In the genomic region with DNA sequence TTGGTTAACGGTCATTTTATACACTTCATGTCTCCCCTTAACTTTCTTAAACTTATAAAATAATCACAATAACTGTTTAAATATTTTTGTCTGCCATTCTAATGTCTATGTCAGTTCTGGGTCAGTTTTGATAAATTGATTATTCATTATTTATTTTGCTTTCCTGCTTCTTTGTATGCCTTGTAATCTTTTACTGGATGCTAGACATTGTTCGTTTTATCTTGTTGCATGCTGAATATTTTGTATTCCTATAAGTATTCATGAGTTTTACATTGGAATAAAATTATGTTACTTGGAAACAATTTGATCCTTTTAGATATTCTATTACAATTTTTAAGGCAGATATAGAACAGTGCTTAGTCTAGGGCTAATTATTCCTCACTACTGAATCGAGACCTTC, we compare ENCODE assay signal across 30 cellular contexts.
"Had no signal": no experiment of that assay in that cellular context is flagged by ENCODE, and none has a peak within 500 bp of the region (broad histone marks: within the 10 kb centered on the region; RNA-seq: fewer than 3 reads in every experiment).

No MANE protein-coding gene starts in this region.

- H3K4me3 ChIP-seq: ascending aorta, breast epithelium, cardiac muscle cell, colonic mucosa, esophagus squamous epithelium, gastroesophageal sphincter, heart right ventricle had no signal

- ATAC-seq: activated CD4-positive, alpha-beta T cell treated with anti-CD3 and anti-CD28 coated beads for 36 hours; activated CD8-positive, alpha-beta memory T cell treated with anti-CD3 and anti-CD28 coated beads, Interleukin-2, amount 10 ng/mL, durations not matched to agents 7 days and 5 days; activated CD8-positive, alpha-beta T cell treated with anti-CD3 and anti-CD28 coated beads, Interleukin-2, amount 10 ng/mL, durations not matched to agents 7 days and 5 days; activated naive CD4-positive, alpha-beta T cell treated with anti-CD3 and anti-CD28 coated beads, Interleukin-2, amount 50 U/mL, for 72 hours; gastroesophageal sphincter; heart right ventricle had no signal

- H3K27ac Mint-ChIP-seq: activated CD4-positive, alpha-beta memory T cell treated with anti-CD3 and anti-CD28 coated beads for 36 hours; activated CD4-positive, alpha-beta T cell treated with anti-CD3 and anti-CD28 coated beads for 36 hours; activated CD4-positive, alpha-beta T cell treated with anti-CD3 and anti-CD28 coated beads, Interleukin-2, amount 10 ng/mL, durations not matched to agents 24 days and 14 days; activated CD8-positive, alpha-beta memory T cell treated with anti-CD3 and anti-CD28 coated beads, Interleukin-2, amount 10 ng/mL, durations not matched to agents 7 days and 5 days; activated CD8-positive, alpha-beta T cell treated with anti-CD3 and anti-CD28 coated beads, Interleukin-2, amount 10 ng/mL, durations not matched to agents 7 days and 5 days; activated naive CD4-positive, alpha-beta T cell treated with anti-CD3 and anti-CD28 coated beads, Interleukin-2, amount 10 ng/mL, durations not matched to agents 7 days and 5 days; activated naive CD4-positive, alpha-beta T cell treated with anti-CD3 and anti-CD28 coated beads, Interleukin-2, amount 50 U/mL, for 72 hours; activated naive CD8-positive, alpha-beta T cell treated with anti-CD3 and anti-CD28 coated beads, Interleukin-2, amount 10 ng/mL, durations not matched to agents 7 days and 5 days; activated T-helper 1 cell treated with anti-CD3 and anti-CD28 coated beads, Interleukin-12 subunit alpha, Interleukin-12 subunit beta, Interleukin-2, Interleukin-4 antibody, amounts not matched to agents 30 ng/mL and 10 ng/mL and 1 ng/mL, durations not matched to agents 14 hours and 24 hours and 36 hours; brain had no signal

- H3K4me1 Mint-ChIP-seq: activated CD4-positive, alpha-beta T cell treated with anti-CD3 and anti-CD28 coated beads for 36 hours; activated CD4-positive, alpha-beta T cell treated with anti-CD3 and anti-CD28 coated beads, Interleukin-2, amount 10 ng/mL, durations not matched to agents 24 days and 14 days; activated CD8-positive, alpha-beta memory T cell treated with anti-CD3 and anti-CD28 coated beads, Interleukin-2, amount 10 ng/mL, durations not matched to agents 7 days and 5 days; activated naive CD4-positive, alpha-beta T cell treated with anti-CD3 and anti-CD28 coated beads, Interleukin-2, amount 10 ng/mL, durations not matched to agents 7 days and 5 days; activated naive CD8-positive, alpha-beta T cell treated with anti-CD3 and anti-CD28 coated beads, Interleukin-2, amount 10 ng/mL, durations not matched to agents 7 days and 5 days had no signal

- H3K36me3 ChIP-seq: ascending aorta, breast epithelium, cardiac muscle cell, colonic mucosa, esophagus squamous epithelium, gastroesophageal sphincter, heart right ventricle had no signal

- H3K9me3 ChIP-seq: ascending aorta, breast epithelium, colonic mucosa, gastroesophageal sphincter had no signal

- H3K4me3 Mint-ChIP-seq: activated CD4-positive, alpha-beta memory T cell treated with anti-CD3 and anti-CD28 coated beads for 36 hours; activated CD4-positive, alpha-beta T cell treated with anti-CD3 and anti-CD28 coated beads for 36 hours; activated CD4-positive, alpha-beta T cell treated with anti-CD3 and anti-CD28 coated beads, Interleukin-2, amount 10 ng/mL, durations not matched to agents 24 days and 14 days; activated CD8-positive, alpha-beta memory T cell treated with anti-CD3 and anti-CD28 coated beads, Interleukin-2, amount 10 ng/mL, durations not matched to agents 7 days and 5 days; activated CD8-positive, alpha-beta T cell treated with anti-CD3 and anti-CD28 coated beads, Interleukin-2, amount 10 ng/mL, durations not matched to agents 7 days and 5 days; activated naive CD4-positive, alpha-beta T cell treated with anti-CD3 and anti-CD28 coated beads, Interleukin-2, amount 10 ng/mL, durations not matched to agents 7 days and 5 days; activated naive CD8-positive, alpha-beta T cell treated with anti-CD3 and anti-CD28 coated beads, Interleukin-2, amount 10 ng/mL, durations not matched to agents 7 days and 5 days; activated T-helper 1 cell treated with anti-CD3 and anti-CD28 coated beads, Interleukin-12 subunit alpha, Interleukin-12 subunit beta, Interleukin-2, Interleukin-4 antibody, amounts not matched to agents 30 ng/mL and 10 ng/mL and 1 ng/mL, durations not matched to agents 14 hours and 24 hours and 36 hours; brain had no signal

- H3K27me3 Mint-ChIP-seq: activated CD4-positive, alpha-beta memory T cell treated with anti-CD3 and anti-CD28 coated beads for 36 hours; activated CD4-positive, alpha-beta T cell treated with anti-CD3 and anti-CD28 coated beads for 36 hours; activated CD4-positive, alpha-beta T cell treated with anti-CD3 and anti-CD28 coated beads, Interleukin-2, amount 10 ng/mL, durations not matched to agents 24 days and 14 days; activated CD8-positive, alpha-beta memory T cell treated with anti-CD3 and anti-CD28 coated beads, Interleukin-2, amount 10 ng/mL, durations not matched to agents 7 days and 5 days; activated naive CD4-positive, alpha-beta T cell treated with anti-CD3 and anti-CD28 coated beads, Interleukin-2, amount 10 ng/mL, durations not matched to agents 7 days and 5 days; activated naive CD8-positive, alpha-beta T cell treated with anti-CD3 and anti-CD28 coated beads, Interleukin-2, amount 10 ng/mL, durations not matched to agents 7 days and 5 days; brain had no signal

- H3K27ac ChIP-seq: ascending aorta, breast epithelium, cardiac muscle cell, colonic mucosa, epithelial cell of prostate, esophagus squamous epithelium, gastroesophageal sphincter, heart right ventricle had no signal

- H3K36me3 Mint-ChIP-seq: activated CD4-positive, alpha-beta memory T cell treated with anti-CD3 and anti-CD28 coated beads for 36 hours; activated CD8-positive, alpha-beta memory T cell treated with anti-CD3 and anti-CD28 coated beads, Interleukin-2, amount 10 ng/mL, durations not matched to agents 7 days and 5 days; activated naive CD4-positive, alpha-beta T cell treated with anti-CD3 and anti-CD28 coated beads, Interleukin-2, amount 10 ng/mL, durations not matched to agents 7 days and 5 days; activated naive CD4-positive, alpha-beta T cell treated with anti-CD3 and anti-CD28 coated beads, Interleukin-2, amount 50 U/mL, for 72 hours; activated naive CD8-positive, alpha-beta T cell treated with anti-CD3 and anti-CD28 coated beads, Interleukin-2, amount 10 ng/mL, durations not matched to agents 7 days and 5 days; brain had no signal

- H3K4me1 ChIP-seq: ascending aorta, breast epithelium, colonic mucosa, esophagus squamous epithelium, gastroesophageal sphincter, heart right ventricle had no signal

- H3K27me3 ChIP-seq: ascending aorta, breast epithelium, cardiac muscle cell, colonic mucosa, esophagus squamous epithelium, gastroesophageal sphincter, heart right ventricle had no signal

- DNase-seq: activated CD4-positive, alpha-beta memory T cell treated with anti-CD3 and anti-CD28 coated beads for 36 hours; activated CD4-positive, alpha-beta T cell treated with anti-CD3 and anti-CD28 coated beads for 36 hours; activated CD4-positive, alpha-beta T cell treated with anti-CD3 and anti-CD28 coated beads, Interleukin-2, amount 10 ng/mL, durations not matched to agents 24 days and 14 days; activated CD4-positive, CD25-positive, alpha-beta regulatory T cell; activated CD4-positive, CD25-positive, alpha-beta regulatory T cell treated with anti-CD3 and anti-CD28 coated beads, Interleukin-2, amount 50 U/mL, for 72 hours; activated CD8-positive, alpha-beta memory T cell treated with anti-CD3 and anti-CD28 coated beads, Interleukin-2, amount 10 ng/mL, durations not matched to agents 7 days and 5 days; activated CD8-positive, alpha-beta memory T cell treated with anti-CD3 and anti-CD28 coated beads, Interleukin-2, amount 50 U/mL, for 4 hours; activated CD8-positive, alpha-beta T cell treated with anti-CD3 and anti-CD28 coated beads, Interleukin-2, amount 10 ng/mL, durations not matched to agents 7 days and 5 days; activated gamma-delta T cell; activated naive CD4-positive, alpha-beta T cell; activated naive CD4-positive, alpha-beta T cell treated with anti-CD3 and anti-CD28 coated beads, Interleukin-2, amount 10 ng/mL, durations not matched to agents 7 days and 5 days; activated naive CD8-positive, alpha-beta T cell treated with anti-CD3 and anti-CD28 coated beads, Interleukin-2, amount 10 ng/mL, durations not matched to agents 7 days and 5 days; activated T-cell treated with anti-CD3 and anti-CD28 coated beads, Interleukin-2, amount 50 U/mL, for 1 hour; activated T-cell treated with anti-CD3 and anti-CD28 coated beads, Interleukin-2, amount 50 U/mL, for 48 hours; central memory CD4-positive, alpha-beta T cell; cerebellar nuclear complex; colonic mucosa; effector CD8-positive, alpha-beta T cell; esophagus squamous epithelium; foreskin melanocyte; heart right ventricle; T-helper 2 cell had no signal
